ENCODE assay signal across 1 cellular context in the genomic region with DNA sequence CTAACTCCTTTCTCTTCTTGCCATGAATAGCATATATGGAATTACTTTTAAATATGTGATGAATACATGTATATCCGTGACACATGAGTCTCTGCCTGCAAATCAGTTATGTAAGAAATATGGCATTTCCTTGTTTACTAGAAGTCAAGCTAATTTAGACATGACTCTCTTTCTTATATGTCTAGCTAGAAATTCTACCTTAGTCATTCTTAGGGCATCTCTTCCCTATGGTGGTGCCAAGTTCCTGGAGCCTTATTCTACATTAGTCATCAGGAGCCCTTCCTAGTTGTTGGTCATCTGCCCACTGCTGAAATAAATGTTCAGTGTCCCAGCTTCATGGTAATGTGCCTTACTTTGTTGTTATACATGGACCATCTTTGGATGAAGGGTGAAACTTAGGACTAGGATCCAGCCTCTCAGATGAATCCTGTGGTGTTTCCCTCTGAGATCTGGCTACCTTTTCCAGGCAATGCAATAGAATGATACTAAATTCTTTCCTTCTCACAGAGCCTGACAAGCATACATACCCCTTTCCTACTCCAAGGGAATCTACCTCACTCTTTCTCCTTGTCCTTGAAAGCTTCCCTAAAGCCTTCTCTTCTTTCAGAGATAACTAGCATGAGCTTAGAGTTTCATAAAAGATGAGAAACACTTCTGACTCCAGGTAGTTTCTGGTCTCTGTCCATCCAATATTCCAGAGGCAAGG.
TF ChIP-seq lines count a peak whose summit lies in the region.

No MANE protein-coding gene starts in this region.

TF ChIP-seq in HCT116, 20 proteins besides CTCF, POLR2A, EP300 and RAD21 (continued from another document):
- TF ChIP-seq, protein P1, sequence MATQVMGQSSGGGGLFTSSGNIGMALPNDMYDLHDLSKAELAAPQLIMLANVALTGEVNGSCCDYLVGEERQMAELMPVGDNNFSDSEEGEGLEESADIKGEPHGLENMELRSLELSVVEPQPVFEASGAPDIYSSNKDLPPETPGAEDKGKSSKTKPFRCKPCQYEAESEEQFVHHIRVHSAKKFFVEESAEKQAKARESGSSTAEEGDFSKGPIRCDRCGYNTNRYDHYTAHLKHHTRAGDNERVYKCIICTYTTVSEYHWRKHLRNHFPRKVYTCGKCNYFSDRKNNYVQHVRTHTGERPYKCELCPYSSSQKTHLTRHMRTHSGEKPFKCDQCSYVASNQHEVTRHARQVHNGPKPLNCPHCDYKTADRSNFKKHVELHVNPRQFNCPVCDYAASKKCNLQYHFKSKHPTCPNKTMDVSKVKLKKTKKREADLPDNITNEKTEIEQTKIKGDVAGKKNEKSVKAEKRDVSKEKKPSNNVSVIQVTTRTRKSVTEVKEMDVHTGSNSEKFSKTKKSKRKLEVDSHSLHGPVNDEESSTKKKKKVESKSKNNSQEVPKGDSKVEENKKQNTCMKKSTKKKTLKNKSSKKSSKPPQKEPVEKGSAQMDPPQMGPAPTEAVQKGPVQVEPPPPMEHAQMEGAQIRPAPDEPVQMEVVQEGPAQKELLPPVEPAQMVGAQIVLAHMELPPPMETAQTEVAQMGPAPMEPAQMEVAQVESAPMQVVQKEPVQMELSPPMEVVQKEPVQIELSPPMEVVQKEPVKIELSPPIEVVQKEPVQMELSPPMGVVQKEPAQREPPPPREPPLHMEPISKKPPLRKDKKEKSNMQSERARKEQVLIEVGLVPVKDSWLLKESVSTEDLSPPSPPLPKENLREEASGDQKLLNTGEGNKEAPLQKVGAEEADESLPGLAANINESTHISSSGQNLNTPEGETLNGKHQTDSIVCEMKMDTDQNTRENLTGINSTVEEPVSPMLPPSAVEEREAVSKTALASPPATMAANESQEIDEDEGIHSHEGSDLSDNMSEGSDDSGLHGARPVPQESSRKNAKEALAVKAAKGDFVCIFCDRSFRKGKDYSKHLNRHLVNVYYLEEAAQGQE (IDR thresholded peaks at IDR 0.05; ENCODE audit: low read depth): no peak
- TF ChIP-seq JUND (IDR thresholded peaks at IDR 0.05) (peak; percentile 81), ELF1 (IDR thresholded peaks at IDR 0.05; ENCODE audit: borderline replicate concordance, low read depth) (no peak; the same call in 1 of the 2 replicates), ATF3 (IDR thresholded peaks at IDR 0.05) (no peak), EZH2phosphoT487 (IDR thresholded peaks at IDR 0.05; ENCODE audit: borderline replicate concordance) (no peak), SIN3A (IDR thresholded peaks at IDR 0.05; ENCODE audit: low read depth) (peak; percentile 61; the same call in 1 of the 2 replicates), ZNF274 (IDR thresholded peaks at IDR 0.05; ENCODE audit: low read depth, low read length) (no peak), ZBTB33 (IDR thresholded peaks at IDR 0.05; ENCODE audit: extremely low read depth, insufficient replicate concordance, low read length) (no peak), EGR1 (IDR thresholded peaks at IDR 0.05; ENCODE audit: low read depth) (no peak), CEBPB (IDR thresholded peaks at IDR 0.05; ENCODE audit: low read depth) (peak; percentile 55; the same call in 1 of the 2 replicates), TCF7L2 (IDR thresholded peaks at IDR 0.05; ENCODE audit: borderline replicate concordance, extremely low read depth, insufficient read depth, insufficient read length) (no peak), CBX3 (IDR thresholded peaks at IDR 0.05; ENCODE audit: low read depth) (peak; percentile 86), SRF (IDR thresholded peaks at IDR 0.05; ENCODE audit: low read depth) (0 out of 2 replicates have a peak, but pooled peaks have one; percentile 42), ZFX (IDR thresholded peaks at IDR 0.05) (no peak), FOSL1 (IDR thresholded peaks at IDR 0.05; ENCODE audit: low read depth) (peak; percentile 85)
